1 cellular context compared by ENCODE assay signal in the genomic region with DNA sequence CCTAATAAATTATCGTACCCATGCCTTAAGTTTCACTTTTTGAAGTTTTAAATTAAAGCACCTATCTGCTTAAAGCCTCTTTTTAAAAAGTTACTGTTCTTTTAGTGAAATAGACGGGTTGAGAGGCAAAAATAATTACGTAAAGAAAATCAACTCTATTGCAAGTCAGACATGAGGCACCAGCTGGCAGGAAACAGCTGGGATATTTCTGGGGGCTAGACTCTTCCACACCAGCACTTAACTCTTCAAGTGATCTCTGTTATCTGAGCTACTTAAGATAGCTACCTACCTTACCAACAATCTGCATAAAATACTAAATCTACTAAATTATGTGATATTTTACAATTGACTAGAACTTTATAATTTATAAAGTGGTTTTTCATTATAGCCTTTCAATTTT.
TF ChIP-seq lines count a peak whose summit lies in the region.

No MANE protein-coding gene starts in this region.

TF ChIP-seq in IMR-90, 13 proteins besides CTCF, POLR2A, EP300 and RAD21 (continued from another document):
- TF ChIP-seq SMC3 (IDR thresholded peaks at IDR 0.05; ENCODE audit: low read depth, low read length), result no peak
- TF ChIP-seq CEBPB (IDR thresholded peaks at IDR 0.05; ENCODE audit: low read depth, low read length), result no peak
- no peak for TF ChIP-seq NFE2L2 (IDR thresholded peaks at IDR 0.05; ENCODE audit: low read depth, low read length)
- TF ChIP-seq MAZ (IDR thresholded peaks at IDR 0.05; ENCODE audit: borderline replicate concordance, low read depth, low read length), result no peak
- TF ChIP-seq, protein P1, sequence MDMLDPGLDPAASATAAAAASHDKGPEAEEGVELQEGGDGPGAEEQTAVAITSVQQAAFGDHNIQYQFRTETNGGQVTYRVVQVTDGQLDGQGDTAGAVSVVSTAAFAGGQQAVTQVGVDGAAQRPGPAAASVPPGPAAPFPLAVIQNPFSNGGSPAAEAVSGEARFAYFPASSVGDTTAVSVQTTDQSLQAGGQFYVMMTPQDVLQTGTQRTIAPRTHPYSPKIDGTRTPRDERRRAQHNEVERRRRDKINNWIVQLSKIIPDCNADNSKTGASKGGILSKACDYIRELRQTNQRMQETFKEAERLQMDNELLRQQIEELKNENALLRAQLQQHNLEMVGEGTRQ (IDR thresholded peaks at IDR 0.05; ENCODE audit: low read depth, low read length), result no peak
- no peak for TF ChIP-seq RFX5 (IDR thresholded peaks at IDR 0.05; ENCODE audit: low read depth, low read length)
- no peak for TF ChIP-seq RCOR1 (IDR thresholded peaks at IDR 0.05; ENCODE audit: insufficient replicate concordance, low read length)
- no peak for TF ChIP-seq FOS (IDR thresholded peaks at IDR 0.05; ENCODE audit: low read depth, low read length)
- TF ChIP-seq CHD1 (IDR thresholded peaks at IDR 0.05; ENCODE audit: low read depth, low read length), result no peak
- no peak for TF ChIP-seq MAFK (IDR thresholded peaks at IDR 0.05; ENCODE audit: low read depth, low read length)
